ENCODE assay signal across 19 cellular contexts in the genomic region with DNA sequence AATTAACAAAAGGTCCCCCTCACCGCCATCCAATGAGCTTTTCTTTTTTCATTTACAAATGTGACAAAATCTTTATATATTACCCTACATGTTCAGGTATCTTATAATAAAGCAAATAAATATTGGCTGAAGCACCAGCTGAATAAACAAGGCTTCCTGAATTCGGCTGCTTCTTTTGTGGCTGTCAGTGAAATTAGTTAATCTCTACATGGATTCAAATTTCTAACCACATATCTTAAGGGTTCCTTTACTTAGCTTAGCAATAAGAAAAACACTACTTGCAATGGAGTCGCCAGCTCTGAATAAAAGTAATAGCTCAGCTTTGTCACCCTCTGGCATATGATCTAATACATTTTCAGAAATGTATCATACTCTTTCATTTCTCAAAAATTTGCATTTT.
DNase-seq lines count a peak whose midpoint lies in the region; ATAC-seq, FAIRE-seq and TF ChIP-seq lines count a peak whose summit lies in the region.
"Had no signal": no experiment of that assay in that cellular context is flagged by ENCODE, and none has a peak within 500 bp of the region (broad histone marks: within the 10 kb centered on the region; RNA-seq: fewer than 3 reads in every experiment).

No MANE protein-coding gene starts in this region.

- H3K4me1 ChIP-seq in astrocyte (ENCODE audit: insufficient read depth, low read length), result no peaks in the 10 kb centered on the region
- H3K4me1 ChIP-seq: BE2C, Caco-2 had no signal

- no peak overlapping the region for H3K4me3 Mint-ChIP-seq in astrocyte (ENCODE audit: unreplicated experiment)
- H3K4me3 Mint-ChIP-seq: CD4-positive, CD25-positive, alpha-beta regulatory T cell had no signal

- no peak for ATAC-seq in GM18867 (IDR thresholded peaks at IDR 0.05; ENCODE audit: unreplicated experiment)
- ATAC-seq in HG02884 (IDR thresholded peaks at IDR 0.05; ENCODE audit: unreplicated experiment), result no peak
- ATAC-seq: K562 had no signal

- no peak overlapping the region for H3K27ac Mint-ChIP-seq in astrocyte (ENCODE audit: unreplicated experiment)
- H3K27ac Mint-ChIP-seq: CD4-positive, CD25-positive, alpha-beta regulatory T cell had no signal

- no peak overlapping the region for H2AFZ ChIP-seq in astrocyte (ENCODE audit: low read depth, low read length)

- H3K9me3 ChIP-seq in astrocyte (ENCODE audit: insufficient read depth, low read depth, low read length), result no peaks in the 10 kb centered on the region
- H3K9me3 ChIP-seq: BE2C had no signal

- no peaks in the 10 kb centered on the region for H3K27me3 ChIP-seq in astrocyte (ENCODE audit: insufficient read depth, low read length)
- H3K27me3 ChIP-seq: BE2C had no signal

- H3K9ac ChIP-seq in astrocyte (ENCODE audit: low read length), result no peak overlapping the region

- no peaks in the 10 kb centered on the region for H3K27me3 Mint-ChIP-seq in astrocyte (ENCODE audit: low read depth, unreplicated experiment)
- H3K27me3 Mint-ChIP-seq: CD4-positive, CD25-positive, alpha-beta regulatory T cell had no signal

- peaks cover 3% of the 10 kb centered on the region for H3K9me3 Mint-ChIP-seq in astrocyte (ENCODE audit: unreplicated experiment)

- no peaks in the 10 kb centered on the region for H3K36me3 Mint-ChIP-seq in astrocyte (ENCODE audit: low read depth, unreplicated experiment)
- H3K36me3 Mint-ChIP-seq: CD4-positive, CD25-positive, alpha-beta regulatory T cell had no signal

- DNase-seq in NCI-H2081 treated with DMSO at 0.1 percent for 48 hours (lab: John Stamatoyannopoulos, UW) (peak; percentile 98), NCI-H2081 (lab: John Stamatoyannopoulos, UW) (no peak), DMS153 treated with DMSO at 0.1 percent for 48 hours (lab: John Stamatoyannopoulos, UW; ENCODE audit: unreplicated experiment) (peak; percentile 75), NCI-H146 treated with DMSO at 0.1 percent for 48 hours (lab: John Stamatoyannopoulos, UW; ENCODE audit: unreplicated experiment) (peak; percentile 82), astrocyte (ENCODE audit: low read depth) (peak; percentile 75), dermis blood vessel endothelial cell (no peak)
- DNase-seq: BE2C; Caco-2; CD4-positive, CD25-positive, alpha-beta regulatory T cell; NCI-H1436; NCI-H2171; NCI-H510A had no signal

- no peaks in the 10 kb centered on the region for H3K79me2 ChIP-seq in astrocyte (ENCODE audit: insufficient read depth, low read length)

- no peaks in the 10 kb centered on the region for H4K20me1 ChIP-seq in astrocyte (ENCODE audit: insufficient read depth, low read length)

- H3K4me1 Mint-ChIP-seq in astrocyte (ENCODE audit: low read depth, unreplicated experiment), result peaks cover 6% of the 10 kb centered on the region
- H3K4me1 Mint-ChIP-seq: CD4-positive, CD25-positive, alpha-beta regulatory T cell had no signal

- no peak overlapping the region for H3K4me2 ChIP-seq in astrocyte (ENCODE audit: low read length)

- no peak for FAIRE-seq in astrocyte (lab: Jason Lieb, UNC)
- FAIRE-seq: A204.1, GM12892, GM18507, H1, K562 had no signal

- H3K27ac ChIP-seq in astrocyte (ENCODE audit: low read depth, low read length), result no peak overlapping the region

- TF ChIP-seq CTCF in astrocyte (IDR thresholded peaks at IDR 0.05; ENCODE audit: insufficient read depth, low read depth, low read length), result no peak

- H3K4me3 ChIP-seq in astrocyte (ENCODE audit: insufficient read depth, low read depth, low read length), result no peak overlapping the region
- H3K4me3 ChIP-seq: K562 had no signal

- H3K36me3 ChIP-seq in astrocyte (ENCODE audit: insufficient read depth, low read length), result no peaks in the 10 kb centered on the region
- H3K36me3 ChIP-seq: BE2C had no signal

Comparison
In these comparisons a context has a peak if more than half of its experiments do, and no peak if none do; other contexts are left out.
1. DNase-seq: peak in NCI-H2081 treated with DMSO at 0.1 percent for 48 hours (single experiment), DMS153 treated with DMSO at 0.1 percent for 48 hours (single experiment), NCI-H146 treated with DMSO at 0.1 percent for 48 hours (single experiment) and astrocyte (single experiment); none in NCI-H2081 (0 of 2) and dermis blood vessel endothelial cell (single experiment).